In genomic region chr13:33817843-33818661, GRCh38 we compare ENCODE assay signal across 1 cellular context.
TF ChIP-seq lines count a peak whose summit lies in the region.

A gene with protein sequence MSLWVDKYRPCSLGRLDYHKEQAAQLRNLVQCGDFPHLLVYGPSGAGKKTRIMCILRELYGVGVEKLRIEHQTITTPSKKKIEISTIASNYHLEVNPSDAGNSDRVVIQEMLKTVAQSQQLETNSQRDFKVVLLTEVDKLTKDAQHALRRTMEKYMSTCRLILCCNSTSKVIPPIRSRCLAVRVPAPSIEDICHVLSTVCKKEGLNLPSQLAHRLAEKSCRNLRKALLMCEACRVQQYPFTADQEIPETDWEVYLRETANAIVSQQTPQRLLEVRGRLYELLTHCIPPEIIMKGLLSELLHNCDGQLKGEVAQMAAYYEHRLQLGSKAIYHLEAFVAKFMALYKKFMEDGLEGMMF (plus strand): TSS chr13:33818149. CDS start chr13:33818179, 30 bp downstream.

TF ChIP-seq in GM12878, 131 proteins besides CTCF, POLR2A, EP300 and RAD21 (continued from another document and continues in another):
- TF ChIP-seq CEBPZ (IDR thresholded peaks at IDR 0.05; ENCODE audit: low read depth, low read length), result no peak
- TF ChIP-seq, protein P1, sequence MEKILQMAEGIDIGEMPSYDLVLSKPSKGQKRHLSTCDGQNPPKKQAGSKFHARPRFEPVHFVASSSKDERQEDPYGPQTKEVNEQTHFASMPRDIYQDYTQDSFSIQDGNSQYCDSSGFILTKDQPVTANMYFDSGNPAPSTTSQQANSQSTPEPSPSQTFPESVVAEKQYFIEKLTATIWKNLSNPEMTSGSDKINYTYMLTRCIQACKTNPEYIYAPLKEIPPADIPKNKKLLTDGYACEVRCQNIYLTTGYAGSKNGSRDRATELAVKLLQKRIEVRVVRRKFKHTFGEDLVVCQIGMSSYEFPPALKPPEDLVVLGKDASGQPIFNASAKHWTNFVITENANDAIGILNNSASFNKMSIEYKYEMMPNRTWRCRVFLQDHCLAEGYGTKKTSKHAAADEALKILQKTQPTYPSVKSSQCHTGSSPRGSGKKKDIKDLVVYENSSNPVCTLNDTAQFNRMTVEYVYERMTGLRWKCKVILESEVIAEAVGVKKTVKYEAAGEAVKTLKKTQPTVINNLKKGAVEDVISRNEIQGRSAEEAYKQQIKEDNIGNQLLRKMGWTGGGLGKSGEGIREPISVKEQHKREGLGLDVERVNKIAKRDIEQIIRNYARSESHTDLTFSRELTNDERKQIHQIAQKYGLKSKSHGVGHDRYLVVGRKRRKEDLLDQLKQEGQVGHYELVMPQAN (conservative IDR thresholded peaks at IDR 0.05), result peak; percentile 99
- TF ChIP-seq REST (IDR thresholded peaks at IDR 0.05; ENCODE audit: low read depth, low read length), result no peak
- TF ChIP-seq E2F4 (IDR thresholded peaks at IDR 0.05; ENCODE audit: low read depth, low read length), result peak; percentile 99
- TF ChIP-seq ZZZ3 (IDR thresholded peaks at IDR 0.05; ENCODE audit: control insufficient read depth, insufficient read length, low read depth), result no peak
- TF ChIP-seq ZNF207 (IDR thresholded peaks at IDR 0.05; ENCODE audit: borderline replicate concordance), result 0 out of 2 replicates have a peak, but pooled peaks have one; percentile 21
- no peak for TF ChIP-seq HDGF (IDR thresholded peaks at IDR 0.05)
- peak; percentile 98 for TF ChIP-seq CREM (IDR thresholded peaks at IDR 0.05; ENCODE audit: low read depth)
- TF ChIP-seq RAD51 (IDR thresholded peaks at IDR 0.05), result no peak; the same call in 1 of the 2 replicates
- TF ChIP-seq TCF12 (IDR thresholded peaks at IDR 0.05; ENCODE audit: low read depth, low read length), result 0 out of 2 replicates have a peak, but pooled peaks have one; percentile 2
- TF ChIP-seq YY1 (IDR thresholded peaks at IDR 0.05; ENCODE audit: low read depth, low read length), result peak; percentile 73
- TF ChIP-seq TBL1XR1 (IDR thresholded peaks at IDR 0.05; ENCODE audit: low read depth, low read length), result no peak
- TF ChIP-seq POU2F2 (IDR thresholded peaks at IDR 0.05; ENCODE audit: borderline replicate concordance, low read depth, low read length), result peak; percentile 80; the same call in 2 of the 3 replicates
- peak; percentile 95 for TF ChIP-seq ATF2 (IDR thresholded peaks at IDR 0.05; ENCODE audit: low read length)
- peak; percentile 78 for TF ChIP-seq BRCA1 (IDR thresholded peaks at IDR 0.05; ENCODE audit: low read depth, low read length)
- no peak for TF ChIP-seq SMAD1 (IDR thresholded peaks at IDR 0.05; ENCODE audit: low read depth, partially characterized antibody)
- TF ChIP-seq, protein P2, sequence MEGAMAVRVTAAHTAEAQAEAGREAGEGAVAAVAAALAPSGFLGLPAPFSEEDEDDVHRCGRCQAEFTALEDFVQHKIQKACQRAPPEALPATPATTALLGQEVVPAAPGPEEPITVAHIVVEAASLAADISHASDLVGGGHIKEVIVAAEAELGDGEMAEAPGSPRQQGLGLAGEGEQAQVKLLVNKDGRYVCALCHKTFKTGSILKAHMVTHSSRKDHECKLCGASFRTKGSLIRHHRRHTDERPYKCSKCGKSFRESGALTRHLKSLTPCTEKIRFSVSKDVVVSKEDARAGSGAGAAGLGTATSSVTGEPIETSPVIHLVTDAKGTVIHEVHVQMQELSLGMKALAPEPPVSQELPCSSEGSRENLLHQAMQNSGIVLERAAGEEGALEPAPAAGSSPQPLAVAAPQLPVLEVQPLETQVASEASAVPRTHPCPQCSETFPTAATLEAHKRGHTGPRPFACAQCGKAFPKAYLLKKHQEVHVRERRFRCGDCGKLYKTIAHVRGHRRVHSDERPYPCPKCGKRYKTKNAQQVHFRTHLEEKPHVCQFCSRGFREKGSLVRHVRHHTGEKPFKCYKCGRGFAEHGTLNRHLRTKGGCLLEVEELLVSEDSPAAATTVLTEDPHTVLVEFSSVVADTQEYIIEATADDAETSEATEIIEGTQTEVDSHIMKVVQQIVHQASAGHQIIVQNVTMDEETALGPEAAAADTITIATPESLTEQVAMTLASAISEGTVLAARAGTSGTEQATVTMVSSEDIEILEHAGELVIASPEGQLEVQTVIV (IDR thresholded peaks at IDR 0.05; ENCODE audit: borderline replicate concordance, partially characterized antibody), result no peak
- TF ChIP-seq SPI1 (IDR thresholded peaks at IDR 0.05; ENCODE audit: borderline replicate concordance, insufficient read depth, low read depth, low read length), result no peak
- TF ChIP-seq IRF4 (IDR thresholded peaks at IDR 0.05; ENCODE audit: low read depth, low read length), result no peak
- no peak for TF ChIP-seq ETV6 (conservative IDR thresholded peaks at IDR 0.05 in 1 of 2, IDR thresholded peaks at IDR 0.05 in 1 of 2; ENCODE audit: borderline replicate concordance in 1 of 2, low read depth in 1 of 2)
- 0 out of 2 replicates have a peak, but pooled peaks have one; percentile 44 for TF ChIP-seq ZNF687 (IDR thresholded peaks at IDR 0.05)
- TF ChIP-seq CEBPB (IDR thresholded peaks at IDR 0.05; ENCODE audit: borderline replicate concordance in 1 of 2, low read depth in 2 of 2, low read length in 2 of 2), result no peak
- TF ChIP-seq, protein P3, sequence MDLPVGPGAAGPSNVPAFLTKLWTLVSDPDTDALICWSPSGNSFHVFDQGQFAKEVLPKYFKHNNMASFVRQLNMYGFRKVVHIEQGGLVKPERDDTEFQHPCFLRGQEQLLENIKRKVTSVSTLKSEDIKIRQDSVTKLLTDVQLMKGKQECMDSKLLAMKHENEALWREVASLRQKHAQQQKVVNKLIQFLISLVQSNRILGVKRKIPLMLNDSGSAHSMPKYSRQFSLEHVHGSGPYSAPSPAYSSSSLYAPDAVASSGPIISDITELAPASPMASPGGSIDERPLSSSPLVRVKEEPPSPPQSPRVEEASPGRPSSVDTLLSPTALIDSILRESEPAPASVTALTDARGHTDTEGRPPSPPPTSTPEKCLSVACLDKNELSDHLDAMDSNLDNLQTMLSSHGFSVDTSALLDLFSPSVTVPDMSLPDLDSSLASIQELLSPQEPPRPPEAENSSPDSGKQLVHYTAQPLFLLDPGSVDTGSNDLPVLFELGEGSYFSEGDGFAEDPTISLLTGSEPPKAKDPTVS (IDR thresholded peaks at IDR 0.05; ENCODE audit: low read depth, low read length), result 0 out of 2 replicates have a peak, but pooled peaks have one; percentile 33
- no peak for TF ChIP-seq ESRRA (IDR thresholded peaks at IDR 0.05; ENCODE audit: low read length)
- TF ChIP-seq CHD1 (IDR thresholded peaks at IDR 0.05; ENCODE audit: low read depth, low read length), result no peak
